ENCODE assay signal across 27 cellular contexts in the genomic region with DNA sequence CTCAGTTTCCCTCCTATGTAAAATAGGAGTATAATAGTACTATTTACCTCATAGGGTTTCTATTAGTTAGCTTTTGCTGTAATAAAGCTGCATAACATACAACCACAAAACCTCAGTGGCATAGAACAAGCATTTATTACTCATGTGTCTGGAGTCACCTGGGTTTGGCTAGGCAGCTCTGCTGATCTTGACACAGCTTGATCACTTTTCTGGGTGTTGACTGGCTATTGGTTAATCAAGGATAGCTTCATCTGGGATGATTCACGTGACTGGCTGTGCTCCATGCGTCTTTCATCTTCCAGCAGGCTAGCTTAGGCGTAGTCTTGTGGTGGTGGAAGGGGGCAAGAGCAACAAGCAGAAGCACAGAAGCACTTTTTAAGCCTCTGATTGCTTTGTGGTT.
"Had no signal": no experiment of that assay in that cellular context is flagged by ENCODE, and none has a peak within 500 bp of the region (broad histone marks: within the 10 kb centered on the region; RNA-seq: fewer than 3 reads in every experiment).

No MANE protein-coding gene starts in this region.

- ATAC-seq: heart left ventricle, left lung, lower lobe of right lung, natural killer cell, right cardiac atrium, T-helper 17 cell, upper lobe of right lung had no signal

- H3K27ac ChIP-seq: heart left ventricle, left lung, lower lobe of right lung, neural progenitor cell, spleen, suprapubic skin, tibial artery, upper lobe of right lung had no signal

- DNase-seq: activated CD4-positive, alpha-beta memory T cell treated with anti-CD3 and anti-CD28 coated beads, Interleukin-2, amount 10 ng/mL, durations not matched to agents 7 days and 5 days; activated CD4-positive, alpha-beta T cell treated with anti-CD3 and anti-CD28 coated beads, Interleukin-2, amount 10 ng/mL, durations not matched to agents 7 days and 5 days; activated CD4-positive, CD25-positive, alpha-beta regulatory T cell treated with anti-CD3 and anti-CD28 coated beads, Interleukin-2, amount 50 U/mL, for 72 hours; activated CD8-positive, alpha-beta memory T cell treated with anti-CD3 and anti-CD28 coated beads, Interleukin-2, amount 50 U/mL, for 48 hours; activated gamma-delta T cell; activated naive CD4-positive, alpha-beta T cell treated with anti-CD3 and anti-CD28 coated beads, Interleukin-2, amount 10 ng/mL, durations not matched to agents 7 days and 5 days; activated T-cell treated with anti-CD3 and anti-CD28 coated beads, Interleukin-2, amount 50 U/mL, for 24 hours; amygdala; dermis blood vessel endothelial cell; effector CD4-positive, alpha-beta T cell; erythroblast; foreskin fibroblast; heart left ventricle; kidney glomerular epithelial cell; left lung; lower lobe of right lung; mesendoderm; natural killer cell; right cardiac atrium; spleen; stimulated activated naive CD4-positive, alpha-beta T cell; T-helper 17 cell; T1000; tibial artery; upper lobe of right lung had no signal

- H3K9me3 ChIP-seq: heart left ventricle, left lung, lower lobe of right lung, spleen, suprapubic skin, tibial artery, upper lobe of right lung had no signal

- H3K36me3 ChIP-seq: heart left ventricle, left lung, lower lobe of right lung, neural progenitor cell, spleen, suprapubic skin, tibial artery, upper lobe of right lung had no signal

- H3K4me1 ChIP-seq: left lung, lower lobe of right lung, spleen, suprapubic skin, tibial artery, upper lobe of right lung had no signal

- H3K4me3 ChIP-seq: heart left ventricle, left lung, lower lobe of right lung, neural progenitor cell, spleen, suprapubic skin, tibial artery, upper lobe of right lung had no signal

- H3K27me3 ChIP-seq: heart left ventricle, neural progenitor cell, suprapubic skin had no signal
